18 cellular contexts compared by ENCODE assay signal in the genomic region with DNA sequence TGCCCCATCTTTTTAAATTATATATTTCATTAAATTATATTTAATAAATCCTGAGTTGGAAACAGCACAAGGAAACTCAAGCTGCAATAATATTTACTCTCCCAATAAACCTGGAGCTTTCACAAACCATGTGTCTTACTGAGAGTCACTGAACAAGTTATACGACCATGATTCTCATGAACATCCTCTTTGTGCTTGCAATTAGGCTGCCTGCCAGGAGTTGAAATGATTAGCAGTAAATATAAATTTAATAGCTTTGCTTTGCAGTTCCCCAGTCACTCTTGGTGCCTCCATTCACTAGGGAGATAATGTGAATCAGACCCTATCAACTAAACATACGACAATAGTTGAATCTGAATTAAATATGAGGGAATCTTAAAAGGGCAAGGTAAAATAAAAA.
A peak's percentile ranks its signal among the peaks of the same experiment; 100 is the strongest.
DNase-seq lines count a peak whose midpoint lies in the region; ATAC-seq, FAIRE-seq and TF ChIP-seq lines count a peak whose summit lies in the region.
"Had no signal": no experiment of that assay in that cellular context is flagged by ENCODE, and none has a peak within 500 bp of the region (broad histone marks: within the 10 kb centered on the region; RNA-seq: fewer than 3 reads in every experiment).

No MANE protein-coding gene starts in this region.

- H2BK20ac ChIP-seq in H9 (ENCODE audit: low read depth, low read length, poor library complexity, severe bottlenecking) = no peak overlapping the region

- no peaks in the 10 kb centered on the region for H3K9me3 Mint-ChIP-seq in H9
- H3K9me3 Mint-ChIP-seq: activated T-helper 2 cell treated with anti-CD3 and anti-CD28 coated beads, Interferon-gamma antibody, Interleukin-2, Interleukin-4, amounts not matched to agents 10 μg/mL and 5 μg/mL and 100 μg/mL, durations not matched to agents 14 hours and 24 hours and 36 hours had no signal

- no peak overlapping the region for H4K8ac ChIP-seq in H9 (replicated peaks; ENCODE audit: insufficient read length, low read depth, low read length)

- no peak overlapping the region for H2AFZ ChIP-seq in H9 (ENCODE audit: low read length)

- H3K27ac ChIP-seq in H9 (ENCODE audit: insufficient read length, low read depth, low read length) (no peak overlapping the region), pancreas (peak overlapping the region in 1 of 4 donors; percentile 34)
- H3K27ac ChIP-seq: BLaER1, neutrophil, SJSA1 had no signal

- H3K14ac ChIP-seq in H9 (ENCODE audit: insufficient read depth, low read length) = no peak overlapping the region

- H2AK5ac ChIP-seq in H9 (ENCODE audit: insufficient read length, low read length) = no peak overlapping the region

- H3K4me2 ChIP-seq in H9 (ENCODE audit: insufficient read depth, insufficient read length, low read length) = no peak overlapping the region
- H3K4me2 ChIP-seq: BLaER1 had no signal

- no peaks in the 10 kb centered on the region for H3K27me3 Mint-ChIP-seq in H9 (ENCODE audit: low read depth)
- H3K27me3 Mint-ChIP-seq: activated CD8-positive, alpha-beta T cell treated with anti-CD3 and anti-CD28 coated beads for 36 hours; stimulated activated memory B cell treated with anti-CD40 and anti-IgM and Interleukin-4, amounts not matched to agents 10 μg/mL and 1 μg/mL and 100 μg/mL, for 72 hours had no signal

- no peak overlapping the region for H3K4ac ChIP-seq in H9 (ENCODE audit: low read depth, low read length)

- H4K20me1 ChIP-seq in H9 (ENCODE audit: control insufficient read depth, insufficient read depth, insufficient read length) = no peaks in the 10 kb centered on the region
- H4K20me1 ChIP-seq: BLaER1 had no signal

- H3K9me3 ChIP-seq in H9 (ENCODE audit: control insufficient read depth, low read depth, low read length) = no peaks in the 10 kb centered on the region
- no peaks in the 10 kb centered on the region for H3K9me3 ChIP-seq in pancreas
- H3K9me3 ChIP-seq: BLaER1, neutrophil, SJSA1 had no signal

- H3K4me3 Mint-ChIP-seq in H9 = no peak overlapping the region
- H3K4me3 Mint-ChIP-seq: activated CD8-positive, alpha-beta T cell treated with anti-CD3 and anti-CD28 coated beads for 36 hours; stimulated activated memory B cell treated with anti-CD40 and anti-IgM and Interleukin-4, amounts not matched to agents 10 μg/mL and 1 μg/mL and 100 μg/mL, for 72 hours had no signal

- H3K27me3 ChIP-seq in H9 (ENCODE audit: insufficient read depth, low read length) (no peaks in the 10 kb centered on the region), pancreas (no peaks in the 10 kb centered on the region)
- H3K27me3 ChIP-seq: BLaER1, neutrophil, SJSA1 had no signal

- H3K23me2 ChIP-seq in H9 (ENCODE audit: insufficient read length, low read depth, low read length, poor library complexity, severe bottlenecking) = no peaks in the 10 kb centered on the region

- H3K23ac ChIP-seq in H9 (ENCODE audit: insufficient read length, low read depth, low read length) = no peak overlapping the region

- H3K56ac ChIP-seq in H9 (ENCODE audit: insufficient read length, low read depth, low read length) = no peak overlapping the region

- TF ChIP-seq CTCF in H9 (conservative IDR thresholded peaks at IDR 0.05) (no peak), pancreas (IDR thresholded peaks at IDR 0.05) (no peak), GM13976 (IDR thresholded peaks at IDR 0.05; ENCODE audit: borderline replicate concordance, control extremely low read depth, extremely low read depth, insufficient read depth, missing control alignments) (no peak)

- H3K18ac ChIP-seq in H9 (ENCODE audit: insufficient read length, low read depth, low read length) = no peak overlapping the region

- no peak overlapping the region for H3K9ac ChIP-seq in H9 (ENCODE audit: extremely low read depth, insufficient read length, low read length)
- H3K9ac ChIP-seq: BLaER1 had no signal

- no peaks in the 10 kb centered on the region for H3K79me2 ChIP-seq in H9 (ENCODE audit: insufficient read depth, low read length)

- H3K27ac Mint-ChIP-seq in H9 = no peak overlapping the region
- H3K27ac Mint-ChIP-seq: activated CD8-positive, alpha-beta T cell treated with anti-CD3 and anti-CD28 coated beads for 36 hours; activated T-helper 2 cell treated with anti-CD3 and anti-CD28 coated beads, Interferon-gamma antibody, Interleukin-2, Interleukin-4, amounts not matched to agents 10 μg/mL and 5 μg/mL and 100 μg/mL, durations not matched to agents 14 hours and 24 hours and 36 hours; stimulated activated memory B cell treated with anti-CD40 and anti-IgM and Interleukin-4, amounts not matched to agents 10 μg/mL and 1 μg/mL and 100 μg/mL, for 72 hours had no signal

- H3K4me1 Mint-ChIP-seq in H9 = peaks cover 25 to 29% of the 10 kb centered on the region in 2 experiments
- H3K4me1 Mint-ChIP-seq: stimulated activated memory B cell treated with anti-CD40 and anti-IgM and Interleukin-4, amounts not matched to agents 10 μg/mL and 1 μg/mL and 100 μg/mL, for 72 hours had no signal

- no peak overlapping the region for H2BK12ac ChIP-seq in H9 (ENCODE audit: insufficient read length, low read depth, low read length)

- H2BK120ac ChIP-seq in H9 (ENCODE audit: low read depth, low read length, poor library complexity, severe bottlenecking) = peak overlapping the region; percentile 36

- no peak for FAIRE-seq in pancreas (lab: Jason Lieb, UNC)
- FAIRE-seq: endothelial cell of umbilical vein, GM12878, H1 had no signal

- no peak overlapping the region for H2BK5ac ChIP-seq in H9 (ENCODE audit: insufficient read length, low read length)

- H3K36me3 Mint-ChIP-seq in H9 (ENCODE audit: insufficient read depth in 1 of 3, low read depth in 3 of 3) = no peaks in the 10 kb centered on the region
- H3K36me3 Mint-ChIP-seq: stimulated activated memory B cell treated with anti-CD40 and anti-IgM and Interleukin-4, amounts not matched to agents 10 μg/mL and 1 μg/mL and 100 μg/mL, for 72 hours had no signal

- H4K5ac ChIP-seq in H9 (ENCODE audit: insufficient read length, low read depth, low read length) = no peak overlapping the region

- H3K79me1 ChIP-seq in H9 (ENCODE audit: insufficient read depth, low read depth, low read length, poor library complexity, severe bottlenecking) = no peaks in the 10 kb centered on the region

- no peak overlapping the region for H4K91ac ChIP-seq in H9 (ENCODE audit: insufficient read length, low read depth, low read length)

- DNase-seq in H9 = no peak
- DNase-seq in NCI-H2029 treated with DMSO at 0.1 percent for 48 hours (lab: John Stamatoyannopoulos, UW) = peak; percentile 59
- peak; percentile 72 for DNase-seq in NCI-H82 (lab: John Stamatoyannopoulos, UW)
- no peak for DNase-seq in pancreas
- DNase-seq in left cardiac atrium = no peak
- DNase-seq in GM13976 (ENCODE audit: low spot score) = no peak
- no peak for DNase-seq in GM19240 (ENCODE audit: insufficient read length, low spot score)
- DNase-seq: activated CD8-positive, alpha-beta T cell treated with anti-CD3 and anti-CD28 coated beads for 36 hours; anterior cingulate cortex; MM.1S had no signal

- no peak overlapping the region for H2BK15ac ChIP-seq in H9 (ENCODE audit: low read depth, low read length)

- intact Hi-C loops in pancreas (cut with DNase I) (no loop called here), left cardiac atrium (cut with DNase I) (no loop called here)

- ATAC-seq in pancreas (peak in 3 of 4 donors; percentile 72 to 84 (median 73)), left cardiac atrium (no peak)
- ATAC-seq: activated CD8-positive, alpha-beta T cell treated with anti-CD3 and anti-CD28 coated beads for 36 hours; GM12878; stimulated activated memory B cell treated with anti-CD40 and anti-IgM and Interleukin-4, amounts not matched to agents 10 μg/mL and 1 μg/mL and 100 μg/mL, for 72 hours had no signal

- peaks cover 3% of the 10 kb centered on the region; the same call in 1 of the 2 replicates for H3K4me1 ChIP-seq in H9 (ENCODE audit: insufficient read depth, low read length)
- H3K4me1 ChIP-seq in pancreas = peaks cover 6 to 25% (median 19%) of the 10 kb centered on the region in 3 donors
- H3K4me1 ChIP-seq: BLaER1, SJSA1 had no signal

- H3K4me3 ChIP-seq in pancreas = no peak overlapping the region
- H3K4me3 ChIP-seq: BLaER1, GM12878, SJSA1 had no signal

- in situ Hi-C loops in GM13976 (cut with MboI; ENCODE audit: low sequenced_read_pairs, unreplicated experiment) = no loop called here

- H3K36me3 ChIP-seq in pancreas = no peaks in the 10 kb centered on the region
- H3K36me3 ChIP-seq: BLaER1, neutrophil, SJSA1 had no signal

- WGBS in H9 (ENCODE audit: extremely low coverage, insufficient read length, low lambda C conversion rate) = no CpG with 5 or more reads among the region's 2 CpGs
- WGBS in pancreas, 2 donors = 21 to 22% methylated on average over 2 of the region's 2 CpGs

- no peak overlapping the region for H3T11ph ChIP-seq in H9 (ENCODE audit: low read length)

Comparison
In these comparisons a context has a peak if more than half of its experiments do, and no peak if none do; other contexts are left out.
1. DNase-seq: peak in NCI-H2029 treated with DMSO at 0.1 percent for 48 hours (single experiment) and NCI-H82 (single experiment); none in H9 (single experiment), pancreas (0 of 6), left cardiac atrium (single experiment), GM13976 (single experiment) and GM19240 (single experiment).
2. ATAC-seq: peak in pancreas (3 of 4); none in left cardiac atrium (0 of 2).